In the genomic region with DNA sequence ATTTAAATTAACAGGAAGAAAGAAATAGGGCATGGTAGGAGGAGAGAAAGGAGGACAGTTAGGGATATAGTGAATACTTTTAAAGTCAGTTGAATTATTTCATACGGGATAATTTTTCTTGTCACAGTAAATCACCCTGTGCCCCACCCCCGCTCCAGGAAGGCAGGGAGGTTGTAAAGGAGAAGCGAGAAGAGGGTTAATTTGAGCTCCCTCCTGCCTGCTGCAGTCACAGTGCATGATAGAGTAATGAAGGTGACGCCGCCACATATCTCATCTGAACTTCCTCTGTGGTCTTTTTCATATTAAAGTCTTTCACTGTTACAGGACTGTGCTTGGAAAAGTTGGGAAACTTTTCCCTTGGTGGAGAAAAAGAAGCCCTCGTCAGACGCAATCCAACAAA, we compare ENCODE assay signal across 8 cellular contexts. TPM values are rescaled to one million over a fixed set of nuclear protein-coding genes. Genes with fewer than 3 reads are reported as not detected.
A peak's percentile ranks its signal among the peaks of the same experiment; 100 is the strongest.
DNase-seq lines count a peak whose midpoint lies in the region; ATAC-seq and TF ChIP-seq lines count a peak whose summit lies in the region.

No MANE protein-coding gene starts in this region.

- WGBS in iPS DF 6.9 (ENCODE audit: insufficient coverage, insufficient read length): no CpG with 5 or more reads among the region's 7 CpGs

- POLR2A ChIA-PET in activated CD8-positive, alpha-beta T cell treated with anti-CD3 and anti-CD28 coated beads for 36 hours (lab: Charles Lee): interaction anchor here (0.7 to 1.8 kb wide), 3 partner anchors 104 to 402 kb away, joined by 3 to 5 read pairs (median 3); no protein-coding TSS in a partner anchor

- H3K4me1 ChIP-seq in iPS DF 6.9 (ENCODE audit: control insufficient read depth, insufficient read depth, low read length): peaks cover 1% of the 10 kb centered on the region; the same call in 1 of the 2 replicates

- intact Hi-C loops in activated CD8-positive, alpha-beta T cell treated with anti-CD3 and anti-CD28 coated beads for 36 hours (cut with micrococcal nuclease): no loop called here

- peak overlapping the region; percentile 87; the same call in 1 of the 2 replicates for H3K4me3 ChIP-seq in iPS DF 6.9 (ENCODE audit: low read length)

- no peaks in the 10 kb centered on the region for H3K9me3 ChIP-seq in iPS DF 6.9 (ENCODE audit: control insufficient read depth, insufficient read depth, low read length)

- H3K4me3 Mint-ChIP-seq in activated CD8-positive, alpha-beta T cell treated with anti-CD3 and anti-CD28 coated beads for 36 hours: peak overlapping the region; percentile 95

- peak overlapping the region; percentile 75 for H3K27ac Mint-ChIP-seq in activated CD8-positive, alpha-beta T cell treated with anti-CD3 and anti-CD28 coated beads for 36 hours

- ATAC-seq in activated CD8-positive, alpha-beta T cell treated with anti-CD3 and anti-CD28 coated beads for 36 hours: no peak

- no peaks in the 10 kb centered on the region for H3K36me3 Mint-ChIP-seq in activated CD8-positive, alpha-beta T cell treated with anti-CD3 and anti-CD28 coated beads for 36 hours (ENCODE audit: low read depth)

- no peaks in the 10 kb centered on the region for H3K36me3 ChIP-seq in iPS DF 6.9 (ENCODE audit: control insufficient read depth, insufficient read depth, low read length)

- peaks cover 34% of the 10 kb centered on the region for H3K4me1 Mint-ChIP-seq in activated CD8-positive, alpha-beta T cell treated with anti-CD3 and anti-CD28 coated beads for 36 hours (ENCODE audit: low read depth)

- CTCF ChIA-PET in activated CD8-positive, alpha-beta T cell treated with anti-CD3 and anti-CD28 coated beads for 36 hours (lab: Charles Lee): interaction anchor here (0.9 to 1.2 kb wide), 2 partner anchors 12 to 38 kb away, joined by 3 to 4 read pairs; no protein-coding TSS in a partner anchor

- no peak overlapping the region for H3K27ac ChIP-seq in iPS DF 6.9 (ENCODE audit: low read length)

- H3K27me3 Mint-ChIP-seq in activated CD8-positive, alpha-beta T cell treated with anti-CD3 and anti-CD28 coated beads for 36 hours: no peaks in the 10 kb centered on the region

- DNase-seq in NCI-H82 (lab: John Stamatoyannopoulos, UW): peak; percentile 25
- no peak for DNase-seq in NCI-H82 treated with DMSO at 0.1 percent for 48 hours (lab: John Stamatoyannopoulos, UW; ENCODE audit: unreplicated experiment)
- DNase-seq in activated CD8-positive, alpha-beta T cell treated with anti-CD3 and anti-CD28 coated beads for 36 hours: peak; percentile 33
- DNase-seq in iPS DF 6.9 (ENCODE audit: low read depth, low spot score): no peak
- DNase-seq in stimulated activated CD8-positive, alpha-beta memory T cell treated with anti-CD3 and anti-CD28 coated beads, Interleukin-4, amount 100 ng/mL, for 48 hours: peak; percentile 33
- no peak for DNase-seq in SW 1271 (lab: John Stamatoyannopoulos, UW)
- no peak for DNase-seq in NCI-H146 (lab: John Stamatoyannopoulos, UW)
- no peak for DNase-seq in DMS153 treated with DMSO at 0.1 percent for 48 hours (lab: John Stamatoyannopoulos, UW; ENCODE audit: unreplicated experiment)

- no peak for TF ChIP-seq CTCF in activated CD8-positive, alpha-beta T cell treated with anti-CD3 and anti-CD28 coated beads for 36 hours (IDR thresholded peaks at IDR 0.05)

- H3K9me3 Mint-ChIP-seq in activated CD8-positive, alpha-beta T cell treated with anti-CD3 and anti-CD28 coated beads for 36 hours: no peaks in the 10 kb centered on the region

- H3K27me3 ChIP-seq in iPS DF 6.9 (ENCODE audit: control insufficient read depth, insufficient read depth, low read length): no peaks in the 10 kb centered on the region

RNA-seq across cellular contexts. Expression of a gene that starts 0.9 kb away (rescaled TPM):
- 1 to 10 TPM; 4.7 to 5.2 TPM for total RNA-seq in activated CD8-positive, alpha-beta T cell treated with anti-CD3 and anti-CD28 coated beads for 36 hours

Comparison
In these comparisons a context has a peak if more than half of its experiments do, and no peak if none do; other contexts are left out.
1. DNase-seq: peak in NCI-H82 (single experiment), activated CD8-positive, alpha-beta T cell treated with anti-CD3 and anti-CD28 coated beads for 36 hours (single experiment) and stimulated activated CD8-positive, alpha-beta memory T cell treated with anti-CD3 and anti-CD28 coated beads, Interleukin-4, amount 100 ng/mL, for 48 hours (single experiment); none in NCI-H82 treated with DMSO at 0.1 percent for 48 hours (single experiment), iPS DF 6.9 (single experiment), SW 1271 (0 of 2), NCI-H146 (single experiment) and DMS153 treated with DMSO at 0.1 percent for 48 hours (single experiment).